17 cellular contexts compared by ENCODE assay signal in genomic region chr12:49364989-49365388, GRCh38. TPM values are rescaled to one million over a fixed set of nuclear protein-coding genes. Genes with fewer than 3 reads are reported as not detected.
DNase-seq lines count a peak whose midpoint lies in the region; TF ChIP-seq lines count a peak whose summit lies in the region.
"Had no signal": no experiment of that assay in that cellular context is flagged by ENCODE, and none has a peak within 500 bp of the region (broad histone marks: within the 10 kb centered on the region; RNA-seq: fewer than 3 reads in every experiment).

No MANE protein-coding gene starts in this region.

- no peaks in the 10 kb centered on the region for H3K27me3 ChIP-seq in Peyer's patch
- H3K27me3 ChIP-seq: MG63, SJSA1 had no signal

- no peaks in the 10 kb centered on the region for H3K9me3 Mint-ChIP-seq in dendritic cell treated with granulocyte-macrophage colony-stimulating factor and Interleukin-4, amounts not matched to agents 40 ng/mL and 50 ng/mL, for 4 days
- H3K9me3 Mint-ChIP-seq: activated B cell treated with CpG ODN at 0.5 μM for 24 hours had no signal

- H3K27me3 Mint-ChIP-seq in dendritic cell treated with granulocyte-macrophage colony-stimulating factor and Interleukin-4, amounts not matched to agents 40 ng/mL and 50 ng/mL, for 4 days = peaks cover 3% of the 10 kb centered on the region

- intact Hi-C loops in dendritic cell treated with granulocyte-macrophage colony-stimulating factor and Interleukin-4, amounts not matched to agents 40 ng/mL and 50 ng/mL, for 4 days (cut with micrococcal nuclease) = no loop called here
- intact Hi-C loops in posterior vena cava (cut with DNase I) = loop anchor here in 1 of 2 donors (10.0 kb wide), 1 partner anchor 150 kb away; no protein-coding TSS in a partner anchor

- H3K27ac ChIP-seq in Peyer's patch = no peak overlapping the region

- peaks cover 24% of the 10 kb centered on the region for H3K4me1 Mint-ChIP-seq in dendritic cell treated with granulocyte-macrophage colony-stimulating factor and Interleukin-4, amounts not matched to agents 40 ng/mL and 50 ng/mL, for 4 days (ENCODE audit: low read depth)

- H3K4me1 ChIP-seq in Peyer's patch = peaks cover 0 to 16% (median 0%) of the 10 kb centered on the region in 4 donors

- TF ChIP-seq POLR2A in NB4 (IDR thresholded peaks at IDR 0.05; ENCODE audit: extremely low read depth, insufficient read length) (no peak), Peyer's patch (IDR thresholded peaks at IDR 0.05) (no peak)

- peaks cover 19% of the 10 kb centered on the region for H3K36me3 Mint-ChIP-seq in dendritic cell treated with granulocyte-macrophage colony-stimulating factor and Interleukin-4, amounts not matched to agents 40 ng/mL and 50 ng/mL, for 4 days (ENCODE audit: low read depth)

- DNase-seq in SIG-M5 treated with dmso at 0.1 percent for 504 hours (lab: John Stamatoyannopoulos, UW; ENCODE audit: unreplicated experiment) (peak; percentile 45), SIG-M5 (lab: John Stamatoyannopoulos, UW) (no peak), NB4 (ENCODE audit: low read depth) (peak; percentile 44), posterior vena cava (ENCODE audit: low spot score) (peak; percentile 8), Peyer's patch (no peak), NCI-H2171 (lab: John Stamatoyannopoulos, UW) (no peak)
- no peak for DNase-seq in stimulated activated CD4-positive, alpha-beta T cell treated with anti-CD3 and anti-CD28 coated beads, Interleukin-4, amount 100 ng/mL, for 24 hours
- DNase-seq: 8988T, activated B cell treated with CpG ODN at 0.5 μM for 24 hours, aorta, mesendoderm, MG63 had no signal

- H3K4me3 ChIP-seq in NB4 (ENCODE audit: low read depth, low read length) = no peak overlapping the region
- no peak overlapping the region for H3K4me3 ChIP-seq in Peyer's patch
- H3K4me3 ChIP-seq: SJSA1 had no signal

- TF ChIP-seq CTCF in NB4 (IDR thresholded peaks at IDR 0.05; ENCODE audit: low read depth, low read length) = no peak
- TF ChIP-seq CTCF in Peyer's patch (IDR thresholded peaks at IDR 0.05) = no peak

- H3K4me3 Mint-ChIP-seq in dendritic cell treated with granulocyte-macrophage colony-stimulating factor and Interleukin-4, amounts not matched to agents 40 ng/mL and 50 ng/mL, for 4 days = no peak overlapping the region

- no peaks in the 10 kb centered on the region for H3K9me3 ChIP-seq in Peyer's patch
- H3K9me3 ChIP-seq: MG63, SJSA1 had no signal

- H3K36me3 ChIP-seq in Peyer's patch = no peaks in the 10 kb centered on the region
- H3K36me3 ChIP-seq: MG63 had no signal

- peak overlapping the region; percentile 75 for H3K27ac Mint-ChIP-seq in dendritic cell treated with granulocyte-macrophage colony-stimulating factor and Interleukin-4, amounts not matched to agents 40 ng/mL and 50 ng/mL, for 4 days
- H3K27ac Mint-ChIP-seq: activated B cell treated with CpG ODN at 0.5 μM for 24 hours had no signal

RNA-seq across cellular contexts. Expression of gene SPATS2, which starts 2.3 kb away (rescaled TPM):
- 10 to 100 TPM; 12.1 to 14.8 TPM for total RNA-seq in posterior vena cava
- total RNA-seq in Peyer's patch = 10 to 100 TPM; 20.2 to 49.5 (median 24.8) TPM

RNA-seq across cellular contexts. Expression of gene DNAJC22, which starts 18.3 kb away (rescaled TPM):
- under 1 TPM in 1 of 2 donors, not detected in 1; 0.05 TPM for total RNA-seq in posterior vena cava
- total RNA-seq in Peyer's patch = 10 to 100 TPM in 3 of 4 donors, 1 to 10 TPM in 1; 5.0 to 57.8 (median 56.4) TPM
- total RNA-seq: activated B cell treated with CpG ODN at 0.5 μM for 24 hours had no signal

RNA-seq across cellular contexts. Expression of gene C1QL4, which starts 28.0 kb away (rescaled TPM):
- total RNA-seq in posterior vena cava (not detected), Peyer's patch (not detected)
- total RNA-seq: activated B cell treated with CpG ODN at 0.5 μM for 24 hours, aorta, GM12878, osteocyte, urinary bladder had no signal

RNA-seq across cellular contexts. Expression of gene TROAP, which starts 41.9 kb away (rescaled TPM):
- total RNA-seq in posterior vena cava = under 1 TPM; 0.10 to 0.60 TPM
- 10 to 100 TPM in 2 of 4 donors, 1 to 10 TPM in 2; 8.0 to 28.1 (median 10.2) TPM for total RNA-seq in Peyer's patch

Comparison
In these comparisons a context has a peak if more than half of its experiments do, and no peak if none do; other contexts are left out.
1. DNase-seq: peak in SIG-M5 treated with dmso at 0.1 percent for 504 hours (single experiment), NB4 (single experiment) and posterior vena cava (single experiment); none in SIG-M5 (single experiment), Peyer's patch (0 of 3), stimulated activated CD4-positive, alpha-beta T cell treated with anti-CD3 and anti-CD28 coated beads, Interleukin-4, amount 100 ng/mL, for 24 hours (single experiment) and NCI-H2171 (single experiment).
2. RNA of gene DNAJC22, which starts 18.3 kb away (total RNA-seq): 5.0 to 57.8 TPM in Peyer's patch; 0.05 TPM in posterior vena cava; every median in the first group is over 4 times any median in the second.